Comparison of ENCODE assay signal across 10 cellular contexts in genomic region chr14:52013984-52014600, GRCh38.
DNase-seq lines count a peak whose midpoint lies in the region; ATAC-seq and TF ChIP-seq lines count a peak whose summit lies in the region.
"Had no signal": no experiment of that assay in that cellular context is flagged by ENCODE, and none has a peak within 500 bp of the region (broad histone marks: within the 10 kb centered on the region; RNA-seq: fewer than 3 reads in every experiment).

No MANE protein-coding gene starts in this region.

- H3K4me3 ChIP-seq in AG04449 (ENCODE audit: low read depth, low read length), result no peak overlapping the region
- no peak overlapping the region for H3K4me3 ChIP-seq in GM12864 (ENCODE audit: low read depth, low read length)
- H3K4me3 ChIP-seq: pancreas had no signal

- no peak for ATAC-seq in HG03342 (IDR thresholded peaks at IDR 0.05; ENCODE audit: unreplicated experiment)
- no peak for ATAC-seq in GM21619 (IDR thresholded peaks at IDR 0.05; ENCODE audit: unreplicated experiment)
- no peak for ATAC-seq in GM21367 (IDR thresholded peaks at IDR 0.05; ENCODE audit: unreplicated experiment)

- POLR2A ChIA-PET in AG04449 (lab: Yijun Ruan, JAX), result interaction anchor here (0.6 kb wide), 1 partner anchor 98 kb away, joined by 3 read pairs; no protein-coding TSS in a partner anchor

- DNase-seq in AG04449 (ENCODE audit: low read depth, low spot score) (no peak), GM12864 (ENCODE audit: low read depth) (no peak), SW480 (ENCODE audit: low spot score) (peak; percentile 4), islet precursor cell (peak; percentile 77), NCI-H345 treated with DMSO at 0.1 percent for 48 hours (lab: John Stamatoyannopoulos, UW; ENCODE audit: unreplicated experiment) (no peak)
- DNase-seq: activated T-cell treated with anti-CD3 and anti-CD28 coated beads for 4 hours, pancreas had no signal

- CTCF ChIA-PET in AG04449 (lab: Yijun Ruan, JAX), result interaction anchor here (0.6 to 2.0 kb wide), 6 partner anchors 9 to 118 kb away, joined by 3 to 6 read pairs (median 5); no protein-coding TSS in a partner anchor

- TF ChIP-seq CTCF in AG04449 (IDR thresholded peaks at IDR 0.05; ENCODE audit: insufficient read depth, low read length, missing control alignments) (peak; percentile 5), GM12864 (IDR thresholded peaks at IDR 0.05; ENCODE audit: low read depth, low read length, missing control alignments) (peak; percentile 35)

Comparison
In these comparisons a context has a peak if more than half of its experiments do, and no peak if none do; other contexts are left out.
1. DNase-seq: peak in SW480 (single experiment) and islet precursor cell (single experiment); none in AG04449 (single experiment), GM12864 (single experiment) and NCI-H345 treated with DMSO at 0.1 percent for 48 hours (single experiment).